In genomic region chr2:176175729-176176074, GRCh38 we compare ENCODE assay signal across 21 cellular contexts. TPM values are rescaled to one million over a fixed set of nuclear protein-coding genes. Genes with fewer than 3 reads are reported as not detected.
DNase-seq lines count a peak whose midpoint lies in the region; ATAC-seq, FAIRE-seq and TF ChIP-seq lines count a peak whose summit lies in the region.
"Had no signal": no experiment of that assay in that cellular context is flagged by ENCODE, and none has a peak within 500 bp of the region (broad histone marks: within the 10 kb centered on the region; RNA-seq: fewer than 3 reads in every experiment).

No MANE protein-coding gene starts in this region.

- no peaks in the 10 kb centered on the region for H3K9me3 ChIP-seq in HepG2 (ENCODE audit: low read length)
- H3K9me3 ChIP-seq in right lobe of liver, result no peaks in the 10 kb centered on the region
- no peaks in the 10 kb centered on the region for H3K9me3 ChIP-seq in kidney (ENCODE audit: control insufficient read depth in 1 of 2, low read length in 2 of 2)
- no peaks in the 10 kb centered on the region for H3K9me3 ChIP-seq in uterus
- H3K9me3 ChIP-seq: A549, neutrophil, vagina had no signal

- no peak overlapping the region for H3K4me2 ChIP-seq in HepG2 (ENCODE audit: low read depth, low read length)
- H3K4me2 ChIP-seq: A549; BLaER1 treated with 17β-estradiol and CSF1 and Interleukin-3, amounts not matched to agents 10 nM and 100 nM had no signal

- TF ChIP-seq POLR2A in HepG2 (IDR thresholded peaks at IDR 0.05; ENCODE audit: insufficient read depth in 1 of 2, low read depth in 2 of 2, low read length in 2 of 2), result no peak
- TF ChIP-seq POLR2A in right lobe of liver (IDR thresholded peaks at IDR 0.05), result no peak
- no peak for TF ChIP-seq POLR2A in uterus (IDR thresholded peaks at IDR 0.05)

- no peak for DNase-seq in HepG2 (ENCODE audit: low spot score)
- no peak for DNase-seq in right lobe of liver
- no peak for DNase-seq in kidney
- DNase-seq in uterus, result peak in 1 of 2 donors; percentile 26
- no peak for DNase-seq in cardiac septum (ENCODE audit: low spot score)
- DNase-seq: activated CD4-positive, CD25-positive, alpha-beta regulatory T cell; activated naive CD8-positive, alpha-beta T cell treated with anti-CD3 and anti-CD28 coated beads, Interleukin-2, amount 50 U/mL, for 24 hours; effector CD4-positive, alpha-beta T cell; MM.1S; NCI-H2029 treated with DMSO at 0.1 percent for 48 hours; right cardiac atrium; SIG-M5; stimulated activated naive CD8-positive, alpha-beta T cell treated with anti-CD3 and anti-CD28 coated beads, Interleukin-15, amount 100 ng/mL, for 72 hours; T-helper 17 cell had no signal

- CTCF ChIA-PET in HepG2 (lab: Yijun Ruan, JAX; ENCODE audit: low intra/inter-chr PET ratio, low total read pairs), result no interaction called here

- TF ChIP-seq EP300 in HepG2 (IDR thresholded peaks at IDR 0.05; ENCODE audit: low read depth in 2 of 2, low read length in 2 of 2) (no peak), HepG2 (CRISPR knock-in tag; IDR thresholded peaks at IDR 0.05; ENCODE audit: borderline replicate concordance) (no peak)

- peaks cover 2 to 39% of the 10 kb centered on the region in 2 experiments for H3K36me3 ChIP-seq in HepG2 (replicated peaks in 1 of 2; ENCODE audit: control insufficient read depth in 1 of 2, insufficient read depth in 2 of 2, low read length in 2 of 2)
- H3K36me3 ChIP-seq in right lobe of liver, result no peaks in the 10 kb centered on the region
- H3K36me3 ChIP-seq in kidney (ENCODE audit: control insufficient read depth in 1 of 2, insufficient read depth in 2 of 2, low read length in 2 of 2), result no peaks in the 10 kb centered on the region
- H3K36me3 ChIP-seq in uterus, result no peaks in the 10 kb centered on the region
- H3K36me3 ChIP-seq: BLaER1 treated with 17β-estradiol and CSF1 and Interleukin-3, amounts not matched to agents 10 nM and 100 nM; neutrophil; vagina had no signal

- H2AFZ ChIP-seq in HepG2 (ENCODE audit: low read length), result no peak overlapping the region

- WGBS in HepG2 (ENCODE audit: low lambda C conversion rate), result 83% methylated on average over 2 of the region's 2 CpGs
- WGBS in right lobe of liver (ENCODE audit: insufficient coverage, low coverage, low lambda C conversion rate, missing lambda C conversion rate), result 40% methylated on average over 1 of the region's 2 CpGs

- in situ Hi-C loops in HepG2 (cut with HindIII; ENCODE audit: extremely low pct_ligation_motif_present, low pct_unique_long_range_greater_than_20kb), result no loop called here

- peaks cover 40% of the 10 kb centered on the region for H3K4me1 ChIP-seq in HepG2 (ENCODE audit: insufficient read depth, low read length)
- H3K4me1 ChIP-seq in right lobe of liver, result no peaks in the 10 kb centered on the region
- H3K4me1 ChIP-seq in kidney (ENCODE audit: control insufficient read depth in 1 of 2, insufficient read depth in 1 of 2, low read depth in 1 of 2, low read length in 2 of 2), result peaks cover 3 to 12% of the 10 kb centered on the region in 2 donors
- no peaks in the 10 kb centered on the region for H3K4me1 ChIP-seq in uterus
- H3K4me1 ChIP-seq: BLaER1 treated with 17β-estradiol and CSF1 and Interleukin-3, amounts not matched to agents 10 nM and 100 nM had no signal

- POLR2A ChIA-PET in HepG2 (lab: Yijun Ruan, JAX), result interaction anchor here (4.4 kb wide), 1 partner anchor 12 kb away, joined by 21 read pairs; the partner anchor contains the start of gene HOXD1

- TF ChIP-seq RAD21 in HepG2 (CRISPR knock-in tag; IDR thresholded peaks at IDR 0.05), result no peak

- H3K79me2 ChIP-seq in HepG2 (ENCODE audit: insufficient read depth, low read length), result peaks cover 4% of the 10 kb centered on the region

- TF ChIP-seq CTCF in HepG2 (CRISPR knock-in tag; IDR thresholded peaks at IDR 0.05), result no peak
- TF ChIP-seq CTCF in right lobe of liver (IDR thresholded peaks at IDR 0.05), result no peak
- TF ChIP-seq CTCF in kidney (IDR thresholded peaks at IDR 0.05; ENCODE audit: borderline replicate concordance, extremely low read depth, insufficient read depth), result no peak
- no peak for TF ChIP-seq CTCF in uterus (IDR thresholded peaks at IDR 0.05)

- H3K27ac ChIP-seq in HepG2 (ENCODE audit: extremely low read length, insufficient read depth, low read length), result no peak overlapping the region
- no peak overlapping the region for H3K27ac ChIP-seq in right lobe of liver
- H3K27ac ChIP-seq in kidney (ENCODE audit: low read depth in 2 of 2, low read length in 2 of 2), result peak overlapping the region; percentile 86 to 88
- peak overlapping the region; percentile 75 to 83 for H3K27ac ChIP-seq in uterus
- H3K27ac ChIP-seq: A549; BLaER1 treated with 17β-estradiol and CSF1 and Interleukin-3, amounts not matched to agents 10 nM and 100 nM; neutrophil; vagina had no signal

- no peak for ATAC-seq in HepG2
- ATAC-seq in right lobe of liver, result no peak
- no peak for ATAC-seq in HG03457 (IDR thresholded peaks at IDR 0.05; ENCODE audit: unreplicated experiment)
- ATAC-seq: A549, right cardiac atrium, T-helper 17 cell had no signal

- H3K4me3 ChIP-seq in HepG2 (replicated peaks in 1 of 3; ENCODE audit: insufficient read depth in 1 of 3, low read depth in 2 of 3, low read length in 3 of 3) (no peak overlapping the region), right lobe of liver (no peak overlapping the region), kidney (ENCODE audit: low read length in 2 of 2) (peak overlapping the region in 1 of 2 donors; percentile 53), uterus (no peak overlapping the region)
- H3K4me3 ChIP-seq: A549; BLaER1 treated with 17β-estradiol and CSF1 and Interleukin-3, amounts not matched to agents 10 nM and 100 nM; vagina had no signal

- H3K27me3 ChIP-seq in HepG2 (ENCODE audit: control insufficient read depth in 1 of 2, insufficient read depth in 2 of 2, low read length in 2 of 2) (no peaks in the 10 kb centered on the region; a peak in 2 of 5 replicates), right lobe of liver (peaks cover 25 to 64% of the 10 kb centered on the region in 2 donors), uterus (no peaks in the 10 kb centered on the region)

- FAIRE-seq in HepG2 (lab: Jason Lieb, UNC), result no peak
- no peak for FAIRE-seq in kidney (lab: Jason Lieb, UNC)
- FAIRE-seq: A549 had no signal

- intact Hi-C loops in HepG2 (cut with micrococcal nuclease; ENCODE audit: unreplicated experiment) (no loop called here), right lobe of liver (cut with DNase I) (no loop called here), kidney (cut with DNase I) (no loop called here), uterus (cut with DNase I; ENCODE audit: low total_unique reads) (no loop called here), cardiac septum (cut with DNase I) (no loop called here)

- no peaks in the 10 kb centered on the region for H4K20me1 ChIP-seq in HepG2 (ENCODE audit: insufficient read depth, low read length)
- H4K20me1 ChIP-seq: BLaER1 treated with 17β-estradiol and CSF1 and Interleukin-3, amounts not matched to agents 10 nM and 100 nM had no signal

- TSS peak; percentile 29 for BruUV-seq in HepG2 (replicated peaks; lab: Mats Ljungman, UMichigan)

- H3K9ac ChIP-seq in HepG2 (ENCODE audit: insufficient read depth, low read depth, low read length) (no peak overlapping the region), kidney (ENCODE audit: low read length in 2 of 2) (peak overlapping the region in 1 of 2 donors; percentile 68)
- H3K9ac ChIP-seq: BLaER1 treated with 17β-estradiol and CSF1 and Interleukin-3, amounts not matched to agents 10 nM and 100 nM had no signal

RNA-seq across cellular contexts. Expression of gene HOXD1, which starts 12.8 kb away (rescaled TPM):
- total RNA-seq in HepG2 (2016; rRNA removed; fragmentation: Illumina TruSeq; extraction: Trizol), result 10.0 and 10.4 TPM in 2 replicates
- 3.9 and 5.5 TPM in 2 replicates for total RNA-seq in HepG2 (2016; cell fraction: cytosol; rRNA removed; fragmentation: Illumina TruSeq; extraction: Trizol; ENCODE audit: low read depth)
- 9.0 and 10.0 TPM in 2 replicates for total RNA-seq in HepG2 (2016; cell fraction: insoluble cytoplasmic fraction; rRNA removed; fragmentation: Illumina TruSeq; extraction: Trizol)
- total RNA-seq in HepG2 (2016; cell fraction: membrane; rRNA removed; fragmentation: Illumina TruSeq; extraction: Trizol), result 12.1 and 12.7 TPM in 2 replicates
- 9.0 and 9.2 TPM in 2 replicates for total RNA-seq in HepG2 (2016; cell fraction: nucleus; rRNA removed; fragmentation: Illumina TruSeq; extraction: Trizol)
- polyA plus RNA-seq in HepG2 (2011; rRNA removed), result 11.4 and 22.3 TPM in 2 replicates
- polyA plus RNA-seq in HepG2 (2011; cell fraction: cytosol; rRNA removed), result 11.0 and 19.4 TPM in 2 replicates
- polyA plus RNA-seq in HepG2 (2011; cell fraction: nucleus; rRNA removed), result 25.8 and 48.1 TPM in 2 replicates
- 4.8 and 6.2 TPM in 2 replicates for polyA plus RNA-seq in HepG2 (2012)
- 6.7 and 8.7 TPM in 2 replicates for polyA plus RNA-seq in HepG2 (2016; cell fraction: cytosol; fragmentation: Illumina TruSeq; extraction: Trizol; ENCODE audit: low read depth)
- polyA plus RNA-seq in HepG2 (2016; cell fraction: insoluble cytoplasmic fraction; fragmentation: Illumina TruSeq; extraction: Trizol; ENCODE audit: low read depth), result 20.9 and 25.0 TPM in 2 replicates
- polyA plus RNA-seq in HepG2 (2016; cell fraction: membrane; fragmentation: Illumina TruSeq; extraction: Trizol; ENCODE audit: low read depth), result 17.7 and 19.0 TPM in 2 replicates
- polyA plus RNA-seq in HepG2 (2016; cell fraction: nucleus; fragmentation: Illumina TruSeq; extraction: Trizol; ENCODE audit: insufficient read depth, low read depth), result 28.7 and 32.9 TPM in 2 replicates
- 9.8 TPM in 1 of 2 replicates, not detected in the other for polyA minus RNA-seq in HepG2 (2011; rRNA and poly(A)+ RNA removed; ENCODE audit: low replicate concordance)
- polyA minus RNA-seq in HepG2 (2011; cell fraction: cytosol; rRNA and poly(A)+ RNA removed), result 7.5 and 12.1 TPM in 2 replicates
- polyA minus RNA-seq in HepG2 (2011; cell fraction: nucleus; rRNA and poly(A)+ RNA removed), result 6.0 and 15.7 TPM in 2 replicates
- total RNA-seq in right lobe of liver, result not detected
- total RNA-seq in kidney, result 11.3 TPM
- 4.3 TPM for polyA plus RNA-seq in kidney (ENCODE audit: insufficient read depth, low read depth, low replicate concordance)
- total RNA-seq in uterus, result 1 to 10 TPM in 1 of 4 donors, under 1 TPM in 2, not detected in 1; 0.21 to 2.9 (median 0.52) TPM
- 0.59 TPM for total RNA-seq in cardiac septum
- total RNA-seq: activated CD8-positive, alpha-beta memory T cell treated with anti-CD3 and anti-CD28 coated beads for 36 hours; fibroblast of lung; right cardiac atrium; T-helper 17 cell had no signal
- polyA plus RNA-seq: fibroblast of lung had no signal

RNA-seq across cellular contexts. Expression of gene HOXD3, which starts 18.6 kb away (rescaled TPM):
- total RNA-seq in HepG2 (2016; rRNA removed; fragmentation: Illumina TruSeq; extraction: Trizol) (0.08 and 0.09 TPM in 2 replicates), right lobe of liver (not detected), kidney (29.3 TPM), uterus (10 to 100 TPM; 14.7 to 61.2 (median 22.7) TPM), cardiac septum (1.0 TPM)
- total RNA-seq in HepG2 (2016; cell fraction: cytosol; rRNA removed; fragmentation: Illumina TruSeq; extraction: Trizol; ENCODE audit: low read depth), result not detected in 2 replicates
- 0.04 TPM in 1 of 2 replicates, not detected in the other for total RNA-seq in HepG2 (2016; cell fraction: insoluble cytoplasmic fraction; rRNA removed; fragmentation: Illumina TruSeq; extraction: Trizol)
- total RNA-seq in HepG2 (2016; cell fraction: membrane; rRNA removed; fragmentation: Illumina TruSeq; extraction: Trizol), result 0.06 and 0.14 TPM in 2 replicates
- total RNA-seq in HepG2 (2016; cell fraction: nucleus; rRNA removed; fragmentation: Illumina TruSeq; extraction: Trizol), result 0.19 TPM in 1 of 2 replicates, not detected in the other
- polyA plus RNA-seq in HepG2 (2011; rRNA removed) (0.05 TPM in 1 of 2 replicates, not detected in the other), kidney (ENCODE audit: insufficient read depth, low read depth, low replicate concordance) (16.9 TPM)
- not detected in 2 replicates for polyA plus RNA-seq in HepG2 (2011; cell fraction: cytosol; rRNA removed)
- 0.07 TPM in 1 of 2 replicates, not detected in the other for polyA plus RNA-seq in HepG2 (2011; cell fraction: nucleus; rRNA removed)
- polyA plus RNA-seq in HepG2 (2012), result 0.09 TPM in 1 of 2 replicates, not detected in the other
- not detected in 2 replicates for polyA plus RNA-seq in HepG2 (2016; cell fraction: cytosol; fragmentation: Illumina TruSeq; extraction: Trizol; ENCODE audit: low read depth)
- 0.28 TPM in 1 of 2 replicates, not detected in the other for polyA plus RNA-seq in HepG2 (2016; cell fraction: insoluble cytoplasmic fraction; fragmentation: Illumina TruSeq; extraction: Trizol; ENCODE audit: low read depth)
- polyA plus RNA-seq in HepG2 (2016; cell fraction: membrane; fragmentation: Illumina TruSeq; extraction: Trizol; ENCODE audit: low read depth), result 0.07 TPM in 1 of 2 replicates, not detected in the other
- polyA plus RNA-seq in HepG2 (2016; cell fraction: nucleus; fragmentation: Illumina TruSeq; extraction: Trizol; ENCODE audit: insufficient read depth, low read depth), result not detected in 2 replicates
- polyA minus RNA-seq in HepG2 (2011; rRNA and poly(A)+ RNA removed; ENCODE audit: low replicate concordance), result not detected in 2 replicates
- not detected in 2 replicates for polyA minus RNA-seq in HepG2 (2011; cell fraction: cytosol; rRNA and poly(A)+ RNA removed)
- not detected in 2 replicates for polyA minus RNA-seq in HepG2 (2011; cell fraction: nucleus; rRNA and poly(A)+ RNA removed)
- total RNA-seq: activated CD8-positive, alpha-beta memory T cell treated with anti-CD3 and anti-CD28 coated beads for 36 hours; fibroblast of lung; right cardiac atrium; T-helper 17 cell had no signal
- polyA plus RNA-seq: fibroblast of lung had no signal

RNA-seq across cellular contexts. Expression of gene HOXD4, which starts 24.4 kb away (rescaled TPM):
- total RNA-seq in HepG2 (2016; rRNA removed; fragmentation: Illumina TruSeq; extraction: Trizol), result 0.31 TPM in 1 of 2 replicates, not detected in the other
- not detected in 2 replicates for total RNA-seq in HepG2 (2016; cell fraction: cytosol; rRNA removed; fragmentation: Illumina TruSeq; extraction: Trizol; ENCODE audit: low read depth)
- total RNA-seq in HepG2 (2016; cell fraction: insoluble cytoplasmic fraction; rRNA removed; fragmentation: Illumina TruSeq; extraction: Trizol), result 0.19 TPM in 1 of 2 replicates, not detected in the other
- total RNA-seq in HepG2 (2016; cell fraction: membrane; rRNA removed; fragmentation: Illumina TruSeq; extraction: Trizol), result 0.12 TPM in 1 of 2 replicates, not detected in the other
- 0.34 TPM in 1 of 2 replicates, not detected in the other for total RNA-seq in HepG2 (2016; cell fraction: nucleus; rRNA removed; fragmentation: Illumina TruSeq; extraction: Trizol)
- not detected in 2 replicates for polyA plus RNA-seq in HepG2 (2011; rRNA removed)
- polyA plus RNA-seq in HepG2 (2011; cell fraction: cytosol; rRNA removed), result not detected in 2 replicates
- polyA plus RNA-seq in HepG2 (2011; cell fraction: nucleus; rRNA removed), result not detected in 2 replicates
- polyA plus RNA-seq in HepG2 (2012), result not detected in 2 replicates
- 0.15 TPM in 1 of 2 replicates, not detected in the other for polyA plus RNA-seq in HepG2 (2016; cell fraction: cytosol; fragmentation: Illumina TruSeq; extraction: Trizol; ENCODE audit: low read depth)
- not detected in 2 replicates for polyA plus RNA-seq in HepG2 (2016; cell fraction: insoluble cytoplasmic fraction; fragmentation: Illumina TruSeq; extraction: Trizol; ENCODE audit: low read depth)
- 0.10 and 0.17 TPM in 2 replicates for polyA plus RNA-seq in HepG2 (2016; cell fraction: membrane; fragmentation: Illumina TruSeq; extraction: Trizol; ENCODE audit: low read depth)
- 0.43 and 1.4 TPM in 2 replicates for polyA plus RNA-seq in HepG2 (2016; cell fraction: nucleus; fragmentation: Illumina TruSeq; extraction: Trizol; ENCODE audit: insufficient read depth, low read depth)
- polyA minus RNA-seq in HepG2 (2011; rRNA and poly(A)+ RNA removed; ENCODE audit: low replicate concordance), result not detected in 2 replicates
- not detected in 2 replicates for polyA minus RNA-seq in HepG2 (2011; cell fraction: cytosol; rRNA and poly(A)+ RNA removed)
- polyA minus RNA-seq in HepG2 (2011; cell fraction: nucleus; rRNA and poly(A)+ RNA removed), result not detected in 2 replicates
- not detected for total RNA-seq in right lobe of liver
- total RNA-seq in kidney, result 27.8 TPM
- 12.1 TPM for polyA plus RNA-seq in kidney (ENCODE audit: insufficient read depth, low read depth, low replicate concordance)
- 10 to 100 TPM in 2 of 4 donors, 1 to 10 TPM in 2; 6.8 to 41.6 (median 13.0) TPM for total RNA-seq in uterus
- total RNA-seq in cardiac septum, result 0.70 TPM
- total RNA-seq: activated CD8-positive, alpha-beta memory T cell treated with anti-CD3 and anti-CD28 coated beads for 36 hours; fibroblast of lung; right cardiac atrium; T-helper 17 cell had no signal
- polyA plus RNA-seq: fibroblast of lung had no signal

RNA-seq across cellular contexts. Expression of gene HOXD8, which starts 46.2 kb away (rescaled TPM):
- total RNA-seq in HepG2 (2016; rRNA removed; fragmentation: Illumina TruSeq; extraction: Trizol), result not detected in 2 replicates
- total RNA-seq in HepG2 (2016; cell fraction: cytosol; rRNA removed; fragmentation: Illumina TruSeq; extraction: Trizol; ENCODE audit: low read depth), result not detected in 2 replicates
- total RNA-seq in HepG2 (2016; cell fraction: insoluble cytoplasmic fraction; rRNA removed; fragmentation: Illumina TruSeq; extraction: Trizol), result not detected in 2 replicates
- total RNA-seq in HepG2 (2016; cell fraction: membrane; rRNA removed; fragmentation: Illumina TruSeq; extraction: Trizol), result not detected in 2 replicates
- total RNA-seq in HepG2 (2016; cell fraction: nucleus; rRNA removed; fragmentation: Illumina TruSeq; extraction: Trizol), result not detected in 2 replicates
- not detected in 2 replicates for polyA plus RNA-seq in HepG2 (2011; rRNA removed)
- not detected in 2 replicates for polyA plus RNA-seq in HepG2 (2011; cell fraction: cytosol; rRNA removed)
- polyA plus RNA-seq in HepG2 (2011; cell fraction: nucleus; rRNA removed), result not detected in 2 replicates
- polyA plus RNA-seq in HepG2 (2012), result not detected in 2 replicates
- polyA plus RNA-seq in HepG2 (2016; cell fraction: cytosol; fragmentation: Illumina TruSeq; extraction: Trizol; ENCODE audit: low read depth), result not detected in 2 replicates
- not detected in 2 replicates for polyA plus RNA-seq in HepG2 (2016; cell fraction: insoluble cytoplasmic fraction; fragmentation: Illumina TruSeq; extraction: Trizol; ENCODE audit: low read depth)
- polyA plus RNA-seq in HepG2 (2016; cell fraction: membrane; fragmentation: Illumina TruSeq; extraction: Trizol; ENCODE audit: low read depth), result not detected in 2 replicates
- not detected in 2 replicates for polyA plus RNA-seq in HepG2 (2016; cell fraction: nucleus; fragmentation: Illumina TruSeq; extraction: Trizol; ENCODE audit: insufficient read depth, low read depth)
- polyA minus RNA-seq in HepG2 (2011; rRNA and poly(A)+ RNA removed; ENCODE audit: low replicate concordance), result not detected in 2 replicates
- not detected in 2 replicates for polyA minus RNA-seq in HepG2 (2011; cell fraction: cytosol; rRNA and poly(A)+ RNA removed)
- not detected in 2 replicates for polyA minus RNA-seq in HepG2 (2011; cell fraction: nucleus; rRNA and poly(A)+ RNA removed)
- total RNA-seq in right lobe of liver, result under 1 TPM in 1 of 6 experiments, not detected in 5; 0.74 TPM
- 76.5 TPM for total RNA-seq in kidney
- 122 TPM for polyA plus RNA-seq in kidney (ENCODE audit: insufficient read depth, low read depth, low replicate concordance)
- 10 to 100 TPM; 25.8 to 75.6 (median 48.0) TPM for total RNA-seq in uterus
- total RNA-seq in cardiac septum, result 1.1 TPM
- total RNA-seq: activated CD8-positive, alpha-beta memory T cell treated with anti-CD3 and anti-CD28 coated beads for 36 hours; fibroblast of lung; T-helper 17 cell had no signal
- polyA plus RNA-seq: fibroblast of lung had no signal

RNA-seq across cellular contexts. Expression of gene HOXD9, which starts 53.2 kb away (rescaled TPM):
- total RNA-seq in HepG2 (2016; rRNA removed; fragmentation: Illumina TruSeq; extraction: Trizol), result not detected in 2 replicates
- total RNA-seq in HepG2 (2016; cell fraction: cytosol; rRNA removed; fragmentation: Illumina TruSeq; extraction: Trizol; ENCODE audit: low read depth), result not detected in 2 replicates
- not detected in 2 replicates for total RNA-seq in HepG2 (2016; cell fraction: insoluble cytoplasmic fraction; rRNA removed; fragmentation: Illumina TruSeq; extraction: Trizol)
- not detected in 2 replicates for total RNA-seq in HepG2 (2016; cell fraction: membrane; rRNA removed; fragmentation: Illumina TruSeq; extraction: Trizol)
- not detected in 2 replicates for total RNA-seq in HepG2 (2016; cell fraction: nucleus; rRNA removed; fragmentation: Illumina TruSeq; extraction: Trizol)
- polyA plus RNA-seq in HepG2 (2011; rRNA removed), result not detected in 2 replicates
- polyA plus RNA-seq in HepG2 (2011; cell fraction: cytosol; rRNA removed), result not detected in 2 replicates
- not detected in 2 replicates for polyA plus RNA-seq in HepG2 (2011; cell fraction: nucleus; rRNA removed)
- not detected in 2 replicates for polyA plus RNA-seq in HepG2 (2012)
- polyA plus RNA-seq in HepG2 (2016; cell fraction: cytosol; fragmentation: Illumina TruSeq; extraction: Trizol; ENCODE audit: low read depth), result not detected in 2 replicates
- not detected in 2 replicates for polyA plus RNA-seq in HepG2 (2016; cell fraction: insoluble cytoplasmic fraction; fragmentation: Illumina TruSeq; extraction: Trizol; ENCODE audit: low read depth)
- not detected in 2 replicates for polyA plus RNA-seq in HepG2 (2016; cell fraction: membrane; fragmentation: Illumina TruSeq; extraction: Trizol; ENCODE audit: low read depth)
- polyA plus RNA-seq in HepG2 (2016; cell fraction: nucleus; fragmentation: Illumina TruSeq; extraction: Trizol; ENCODE audit: insufficient read depth, low read depth), result not detected in 2 replicates
- polyA minus RNA-seq in HepG2 (2011; rRNA and poly(A)+ RNA removed; ENCODE audit: low replicate concordance), result 0.61 TPM in 1 of 2 replicates, not detected in the other
- polyA minus RNA-seq in HepG2 (2011; cell fraction: cytosol; rRNA and poly(A)+ RNA removed), result not detected in 2 replicates
- not detected in 2 replicates for polyA minus RNA-seq in HepG2 (2011; cell fraction: nucleus; rRNA and poly(A)+ RNA removed)
- total RNA-seq in right lobe of liver, result under 1 TPM in 1 of 6 experiments, not detected in 5; 0.25 TPM
- total RNA-seq in kidney, result 36.5 TPM
- polyA plus RNA-seq in kidney (ENCODE audit: insufficient read depth, low read depth, low replicate concordance), result 36.4 TPM
- total RNA-seq in uterus, result 10 to 100 TPM in 3 of 4 donors, 1 to 10 TPM in 1; 3.8 to 78.1 (median 46.4) TPM
- total RNA-seq in cardiac septum, result not detected
- total RNA-seq: activated CD8-positive, alpha-beta memory T cell treated with anti-CD3 and anti-CD28 coated beads for 36 hours; fibroblast of lung; right cardiac atrium; T-helper 17 cell had no signal
- polyA plus RNA-seq: fibroblast of lung had no signal

Comparison
In these comparisons a context has a peak if more than half of its experiments do, and no peak if none do; other contexts are left out.
1. H3K27ac ChIP-seq: peak in kidney (2 of 2) and uterus (2 of 2); none in HepG2 (single experiment) and right lobe of liver (0 of 3).